In genomic region chr4:169660929-169661328, GRCh38 we compare ENCODE assay signal across 2 cellular contexts.
TF ChIP-seq lines count a peak whose summit lies in the region.

No MANE protein-coding gene starts in this region.

TF ChIP-seq in H1, 55 proteins besides CTCF, POLR2A, EP300 and RAD21:
- no peak for TF ChIP-seq MAFK (IDR thresholded peaks at IDR 0.05; ENCODE audit: low read depth, low read length)
- TF ChIP-seq CTBP2 (IDR thresholded peaks at IDR 0.05; ENCODE audit: borderline replicate concordance, insufficient read depth, insufficient read length, low read length), result no peak
- TF ChIP-seq CHD1 (IDR thresholded peaks at IDR 0.05; ENCODE audit: low read depth, low read length), result no peak
- no peak for TF ChIP-seq TCF12 (IDR thresholded peaks at IDR 0.05; ENCODE audit: low read depth, low read length)
- TF ChIP-seq HDAC2 (IDR thresholded peaks at IDR 0.05; ENCODE audit: borderline replicate concordance in 1 of 2, low read depth in 2 of 2, low read length in 2 of 2), result no peak
- no peak for TF ChIP-seq SAP30 (IDR thresholded peaks at IDR 0.05; ENCODE audit: insufficient read depth, insufficient replicate concordance, low read length)
- TF ChIP-seq RXRA (IDR thresholded peaks at IDR 0.05; ENCODE audit: insufficient read depth, low read depth, low read length), result no peak
- TF ChIP-seq BRCA1 (IDR thresholded peaks at IDR 0.05; ENCODE audit: low read depth, low read length), result no peak
- TF ChIP-seq SIN3A (conservative IDR thresholded peaks at IDR 0.05 in 1 of 2, IDR thresholded peaks at IDR 0.05 in 1 of 2; ENCODE audit: low read depth in 1 of 2, low read length in 2 of 2), result no peak
- TF ChIP-seq ASH2L (IDR thresholded peaks at IDR 0.05; ENCODE audit: low read length), result no peak
- TF ChIP-seq SIRT6 (IDR thresholded peaks at IDR 0.05; ENCODE audit: low read length), result no peak
- TF ChIP-seq PHF8 (conservative IDR thresholded peaks at IDR 0.05; ENCODE audit: low read depth, low read length), result no peak
- no peak for TF ChIP-seq SP4 (IDR thresholded peaks at IDR 0.05; ENCODE audit: low read length)
- TF ChIP-seq, protein P1, sequence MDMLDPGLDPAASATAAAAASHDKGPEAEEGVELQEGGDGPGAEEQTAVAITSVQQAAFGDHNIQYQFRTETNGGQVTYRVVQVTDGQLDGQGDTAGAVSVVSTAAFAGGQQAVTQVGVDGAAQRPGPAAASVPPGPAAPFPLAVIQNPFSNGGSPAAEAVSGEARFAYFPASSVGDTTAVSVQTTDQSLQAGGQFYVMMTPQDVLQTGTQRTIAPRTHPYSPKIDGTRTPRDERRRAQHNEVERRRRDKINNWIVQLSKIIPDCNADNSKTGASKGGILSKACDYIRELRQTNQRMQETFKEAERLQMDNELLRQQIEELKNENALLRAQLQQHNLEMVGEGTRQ (IDR thresholded peaks at IDR 0.05; ENCODE audit: low read length), result no peak
- TF ChIP-seq JUN (IDR thresholded peaks at IDR 0.05; ENCODE audit: low read depth, low read length), result no peak
- no peak for TF ChIP-seq KDM1A (IDR thresholded peaks at IDR 0.05; ENCODE audit: borderline replicate concordance, low read length)
- no peak for TF ChIP-seq EGR1 (IDR thresholded peaks at IDR 0.05; ENCODE audit: borderline replicate concordance, low read depth, low read length)
- TF ChIP-seq, protein P2, sequence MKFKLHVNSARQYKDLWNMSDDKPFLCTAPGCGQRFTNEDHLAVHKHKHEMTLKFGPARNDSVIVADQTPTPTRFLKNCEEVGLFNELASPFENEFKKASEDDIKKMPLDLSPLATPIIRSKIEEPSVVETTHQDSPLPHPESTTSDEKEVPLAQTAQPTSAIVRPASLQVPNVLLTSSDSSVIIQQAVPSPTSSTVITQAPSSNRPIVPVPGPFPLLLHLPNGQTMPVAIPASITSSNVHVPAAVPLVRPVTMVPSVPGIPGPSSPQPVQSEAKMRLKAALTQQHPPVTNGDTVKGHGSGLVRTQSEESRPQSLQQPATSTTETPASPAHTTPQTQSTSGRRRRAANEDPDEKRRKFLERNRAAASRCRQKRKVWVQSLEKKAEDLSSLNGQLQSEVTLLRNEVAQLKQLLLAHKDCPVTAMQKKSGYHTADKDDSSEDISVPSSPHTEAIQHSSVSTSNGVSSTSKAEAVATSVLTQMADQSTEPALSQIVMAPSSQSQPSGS (IDR thresholded peaks at IDR 0.05; ENCODE audit: low read length), result no peak
TF ChIP-seq in H1: peak in this region for 0.

TF ChIP-seq in HEK293T, 16 proteins besides CTCF, POLR2A, EP300 and RAD21:
- TF ChIP-seq FOXK2 (IDR thresholded peaks at IDR 0.05) (no peak), ELF4 (IDR thresholded peaks at IDR 0.05) (no peak), BHLHE40 (IDR thresholded peaks at IDR 0.05; ENCODE audit: borderline replicate concordance) (no peak), PKNOX1 (IDR thresholded peaks at IDR 0.05) (no peak), L3MBTL2 (conservative IDR thresholded peaks at IDR 0.05) (no peak), ARNT (IDR thresholded peaks at IDR 0.05) (no peak), ZNF384 (IDR thresholded peaks at IDR 0.05) (no peak), NFRKB (IDR thresholded peaks at IDR 0.05) (no peak), LEF1 (IDR thresholded peaks at IDR 0.05; ENCODE audit: borderline replicate concordance) (no peak), SP1 (IDR thresholded peaks at IDR 0.05) (no peak)
